ENCODE assay signal across 8 cellular contexts in the genomic region with DNA sequence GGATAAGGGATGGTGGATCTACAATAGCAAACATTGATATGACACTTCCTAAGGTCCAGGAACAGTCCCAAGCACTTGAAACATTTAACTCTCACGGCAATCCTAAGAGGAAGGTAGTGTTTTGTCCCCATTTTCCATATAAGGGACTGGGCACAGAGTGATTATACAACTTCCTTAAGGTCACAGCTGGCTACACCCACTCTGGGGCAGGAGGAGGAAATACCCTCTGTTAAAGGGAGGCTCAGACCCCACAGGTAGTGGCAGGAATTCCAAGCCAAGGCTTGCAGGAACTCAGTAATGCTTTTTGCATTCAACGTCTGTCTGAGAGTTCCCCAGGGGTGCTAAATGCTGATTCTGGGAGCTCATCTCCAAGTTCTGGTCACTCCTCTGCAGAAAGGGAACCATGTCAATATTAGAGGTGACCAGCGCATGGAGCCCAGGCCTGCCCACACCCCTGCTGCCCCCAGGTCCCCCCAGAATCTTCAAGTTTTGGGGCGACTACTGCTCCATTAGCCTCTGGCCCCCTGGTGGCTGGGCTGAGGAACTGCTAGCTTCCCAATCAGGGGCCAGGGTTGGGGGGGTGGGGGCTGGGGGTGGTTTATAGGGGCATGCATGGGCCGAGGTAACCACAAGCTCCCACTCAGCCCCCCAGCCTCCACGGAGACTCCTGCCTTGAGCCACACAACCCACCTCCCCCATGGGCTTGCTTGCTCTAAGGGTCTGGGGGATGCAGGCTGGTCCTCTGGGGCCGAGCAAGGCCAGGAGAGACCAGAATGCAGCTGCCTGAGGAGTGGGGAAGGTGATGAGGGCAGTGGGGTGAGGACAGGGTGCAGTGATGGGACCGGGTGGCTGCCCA. TPM values are rescaled to one million over a fixed set of nuclear protein-coding genes. Genes with fewer than 3 reads are reported as not detected.
A peak's percentile ranks its signal among the peaks of the same experiment; 100 is the strongest.
DNase-seq lines count a peak whose midpoint lies in the region; ATAC-seq, FAIRE-seq and TF ChIP-seq lines count a peak whose summit lies in the region.

No MANE protein-coding gene starts in this region.

- no peak for FAIRE-seq in GM19239 (lab: Jason Lieb, UNC)
- no peak for FAIRE-seq in keratinocyte (lab: Jason Lieb, UNC)

- no peak overlapping the region for H2AFZ ChIP-seq in keratinocyte (ENCODE audit: control insufficient read depth, low read length)

- peaks cover 48% of the 10 kb centered on the region for H3K27me3 Mint-ChIP-seq in activated T-cell treated with anti-CD3 and anti-CD28 coated beads, Interleukin-2, amount 50 U/mL, for 24 hours

- no peak overlapping the region for H3K9ac ChIP-seq in keratinocyte (ENCODE audit: control insufficient read depth, extremely low read depth, insufficient read depth, low read length)

- no peak overlapping the region for H3K4me2 ChIP-seq in keratinocyte (ENCODE audit: control insufficient read depth, extremely low read depth, insufficient read depth, low read depth, low read length)

- no peak overlapping the region for H3K4me3 Mint-ChIP-seq in activated T-cell treated with anti-CD3 and anti-CD28 coated beads, Interleukin-2, amount 50 U/mL, for 24 hours

- no peaks in the 10 kb centered on the region for H3K27me3 ChIP-seq in keratinocyte (ENCODE audit: control insufficient read depth, extremely low read depth, insufficient read depth, low read length)

- H3K27ac Mint-ChIP-seq in activated T-cell treated with anti-CD3 and anti-CD28 coated beads, Interleukin-2, amount 50 U/mL, for 24 hours = no peak overlapping the region

- H4K20me1 ChIP-seq in keratinocyte (ENCODE audit: control insufficient read depth, extremely low read depth, insufficient read depth, low read length) = no peaks in the 10 kb centered on the region

- no peaks in the 10 kb centered on the region for H3K36me3 Mint-ChIP-seq in activated T-cell treated with anti-CD3 and anti-CD28 coated beads, Interleukin-2, amount 50 U/mL, for 24 hours (ENCODE audit: low read depth)

- no peak for ATAC-seq in HG03378 (IDR thresholded peaks at IDR 0.05; ENCODE audit: unreplicated experiment)

- no peaks in the 10 kb centered on the region for H3K36me3 ChIP-seq in keratinocyte (ENCODE audit: control insufficient read depth in 2 of 2, extremely low read depth in 1 of 2, insufficient read depth in 2 of 2, low read length in 2 of 2)

- H3K4me3 ChIP-seq in keratinocyte (ENCODE audit: control insufficient read depth in 2 of 3, extremely low read depth in 1 of 3, insufficient read depth in 2 of 3, low read depth in 1 of 3, low read length in 3 of 3) = no peak overlapping the region

- no peaks in the 10 kb centered on the region for H3K79me2 ChIP-seq in keratinocyte (ENCODE audit: control insufficient read depth, insufficient read depth, low read length)

- TF ChIP-seq CTCF in AG09319 (IDR thresholded peaks at IDR 0.05; ENCODE audit: low read depth, low read length) = peak; percentile 62
- TF ChIP-seq CTCF in keratinocyte (optimal IDR thresholded peaks at IDR 0.05 in 1 of 3, IDR thresholded peaks at IDR 0.05 in 1 of 3, conservative IDR thresholded peaks at IDR 0.05 in 1 of 3; ENCODE audit: extremely low read depth in 1 of 3, insufficient read depth in 2 of 3, low read length in 3 of 3) = peak; percentile 51 to 77 (median 62)

- H3K9me3 Mint-ChIP-seq in activated T-cell treated with anti-CD3 and anti-CD28 coated beads, Interleukin-2, amount 50 U/mL, for 24 hours = no peaks in the 10 kb centered on the region

- dilution Hi-C loops in keratinocyte (cut with MboI; ENCODE audit: extremely low pct_ligation_motif_present, low sequenced_read_pairs) = no loop called here

- H3K4me1 Mint-ChIP-seq in activated T-cell treated with anti-CD3 and anti-CD28 coated beads, Interleukin-2, amount 50 U/mL, for 24 hours (ENCODE audit: low read depth) = no peaks in the 10 kb centered on the region

- H3K9me1 ChIP-seq in keratinocyte (ENCODE audit: control insufficient read depth, extremely low read depth, insufficient read depth, low read length) = no peaks in the 10 kb centered on the region

- no peak for DNase-seq in AG09319 (ENCODE audit: extremely low read depth, low read depth)
- peak; percentile 65 for DNase-seq in GM19239 (ENCODE audit: insufficient read length, low spot score)
- DNase-seq in activated T-cell treated with anti-CD3 and anti-CD28 coated beads, Interleukin-2, amount 50 U/mL, for 24 hours = peak; percentile 47
- no peak for DNase-seq in keratinocyte (ENCODE audit: low read depth, low spot score)
- DNase-seq in OCI-M2 (lab: John Stamatoyannopoulos, UW; ENCODE audit: unreplicated experiment) = no peak
- DNase-seq in nucleus accumbens (lab: John Stamatoyannopoulos, UW) = no peak
- DNase-seq in activated gamma-delta T cell treated with Interleukin-2 at 50 U/mL for 16 hours = no peak

- no peaks in the 10 kb centered on the region for H3K4me1 ChIP-seq in keratinocyte (ENCODE audit: control insufficient read depth, extremely low read depth, insufficient read depth, low read length)

- H3K27ac ChIP-seq in keratinocyte (ENCODE audit: control insufficient read depth, insufficient read depth, low read length) = no peak overlapping the region

- no peaks in the 10 kb centered on the region for H3K9me3 ChIP-seq in keratinocyte (ENCODE audit: control insufficient read depth, low read depth, low read length)

RNA-seq across cellular contexts. Expression of a gene that starts 11.1 kb away (rescaled TPM):
- polyA plus RNA-seq in keratinocyte = 9.3 to 14.8 TPM (median 12.7 TPM) in 3 replicates
- polyA plus RNA-seq in keratinocyte (2011; ENCODE audit: low read depth) = 7.9 TPM
- 4.5 and 12.2 TPM in 2 replicates for polyA plus RNA-seq in keratinocyte (2011; cell fraction: cytosol; rRNA removed)
- 27.9 and 36.9 TPM in 2 replicates for polyA plus RNA-seq in keratinocyte (2011; cell fraction: nucleus; rRNA removed)
- polyA plus RNA-seq in keratinocyte (2012; ENCODE audit: low replicate concordance) = 16.9 and 17.4 TPM in 2 replicates
- 12.6 to 22.9 TPM (median 21.8 TPM) in 3 replicates for polyA minus RNA-seq in keratinocyte
- polyA minus RNA-seq in keratinocyte (2011; cell fraction: cytosol; rRNA and poly(A)+ RNA removed) = 18.0 TPM
- 15.8 and 18.6 TPM in 2 replicates for polyA minus RNA-seq in keratinocyte (2011; cell fraction: nucleus; rRNA and poly(A)+ RNA removed)

RNA-seq across cellular contexts. Expression of a gene that starts 11.8 kb away (rescaled TPM):
- polyA plus RNA-seq in keratinocyte = 0.18 to 0.79 TPM (median 0.20 TPM) in 3 replicates
- not detected for polyA plus RNA-seq in keratinocyte (2011; ENCODE audit: low read depth)
- polyA plus RNA-seq in keratinocyte (2011; cell fraction: cytosol; rRNA removed) = 0.05 TPM in 1 of 2 replicates, not detected in the other
- polyA plus RNA-seq in keratinocyte (2011; cell fraction: nucleus; rRNA removed) = 2.4 and 3.1 TPM in 2 replicates
- polyA plus RNA-seq in keratinocyte (2012; ENCODE audit: low replicate concordance) = 0.07 and 0.97 TPM in 2 replicates
- 0.33 to 0.38 TPM in 2 of 3 replicates, not detected in the other for polyA minus RNA-seq in keratinocyte
- not detected for polyA minus RNA-seq in keratinocyte (2011; cell fraction: cytosol; rRNA and poly(A)+ RNA removed)
- polyA minus RNA-seq in keratinocyte (2011; cell fraction: nucleus; rRNA and poly(A)+ RNA removed) = 0.39 TPM in 1 of 2 replicates, not detected in the other

RNA-seq across cellular contexts. Expression of a gene that starts 16.4 kb away (rescaled TPM):
- 0.81 to 1.5 TPM (median 0.82 TPM) in 3 replicates for polyA plus RNA-seq in keratinocyte
- not detected for polyA plus RNA-seq in keratinocyte (2011; ENCODE audit: low read depth)
- polyA plus RNA-seq in keratinocyte (2011; cell fraction: cytosol; rRNA removed) = 0.32 and 0.44 TPM in 2 replicates
- polyA plus RNA-seq in keratinocyte (2011; cell fraction: nucleus; rRNA removed) = 10.9 and 11.5 TPM in 2 replicates
- 0.61 and 0.83 TPM in 2 replicates for polyA plus RNA-seq in keratinocyte (2012; ENCODE audit: low replicate concordance)
- polyA minus RNA-seq in keratinocyte = 0.13 to 1.1 TPM (median 0.26 TPM) in 3 replicates
- not detected for polyA minus RNA-seq in keratinocyte (2011; cell fraction: cytosol; rRNA and poly(A)+ RNA removed)
- polyA minus RNA-seq in keratinocyte (2011; cell fraction: nucleus; rRNA and poly(A)+ RNA removed) = 0.42 and 0.70 TPM in 2 replicates

RNA-seq across cellular contexts. Expression of a gene that starts 16.7 kb away (rescaled TPM):
- polyA plus RNA-seq in keratinocyte = 24.4 to 63.7 TPM (median 50.9 TPM) in 3 replicates
- 12.2 TPM for polyA plus RNA-seq in keratinocyte (2011; ENCODE audit: low read depth)
- polyA plus RNA-seq in keratinocyte (2011; cell fraction: cytosol; rRNA removed) = 23.4 and 59.7 TPM in 2 replicates
- polyA plus RNA-seq in keratinocyte (2011; cell fraction: nucleus; rRNA removed) = 82.1 and 134 TPM in 2 replicates
- polyA plus RNA-seq in keratinocyte (2012; ENCODE audit: low replicate concordance) = 67.0 and 81.8 TPM in 2 replicates
- 24.4 to 61.4 TPM (median 36.5 TPM) in 3 replicates for polyA minus RNA-seq in keratinocyte
- 159 TPM for polyA minus RNA-seq in keratinocyte (2011; cell fraction: cytosol; rRNA and poly(A)+ RNA removed)
- polyA minus RNA-seq in keratinocyte (2011; cell fraction: nucleus; rRNA and poly(A)+ RNA removed) = 132 and 181 TPM in 2 replicates

RNA-seq across cellular contexts. Expression of a gene that starts 37.4 kb away (rescaled TPM):
- polyA plus RNA-seq in keratinocyte = 10.0 to 13.5 TPM (median 13.4 TPM) in 3 replicates
- 7.9 TPM for polyA plus RNA-seq in keratinocyte (2011; ENCODE audit: low read depth)
- 7.3 and 10.7 TPM in 2 replicates for polyA plus RNA-seq in keratinocyte (2011; cell fraction: cytosol; rRNA removed)
- 40.6 and 52.8 TPM in 2 replicates for polyA plus RNA-seq in keratinocyte (2011; cell fraction: nucleus; rRNA removed)
- 15.7 and 16.2 TPM in 2 replicates for polyA plus RNA-seq in keratinocyte (2012; ENCODE audit: low replicate concordance)
- polyA minus RNA-seq in keratinocyte = 18.1 to 35.9 TPM (median 29.5 TPM) in 3 replicates
- 15.9 TPM for polyA minus RNA-seq in keratinocyte (2011; cell fraction: cytosol; rRNA and poly(A)+ RNA removed)
- polyA minus RNA-seq in keratinocyte (2011; cell fraction: nucleus; rRNA and poly(A)+ RNA removed) = 21.6 and 24.9 TPM in 2 replicates

Comparison
In these comparisons a context has a peak if more than half of its experiments do, and no peak if none do; other contexts are left out.
1. DNase-seq: peak in GM19239 (single experiment) and activated T-cell treated with anti-CD3 and anti-CD28 coated beads, Interleukin-2, amount 50 U/mL, for 24 hours (single experiment); none in AG09319 (single experiment), keratinocyte (single experiment), OCI-M2 (single experiment), nucleus accumbens (0 of 56) and activated gamma-delta T cell treated with Interleukin-2 at 50 U/mL for 16 hours (single experiment).